Comparison of ENCODE assay signal across 7 cellular contexts in genomic region chr19:46704379-46705076, GRCh38. TPM values are rescaled to one million over a fixed set of nuclear protein-coding genes. Genes with fewer than 3 reads are reported as not detected.
DNase-seq lines count a peak whose midpoint lies in the region; ATAC-seq, FAIRE-seq and TF ChIP-seq lines count a peak whose summit lies in the region.

No MANE protein-coding gene starts in this region.

- H3K9me3 Mint-ChIP-seq in endothelial cell (ENCODE audit: unreplicated experiment): no peaks in the 10 kb centered on the region
- no peaks in the 10 kb centered on the region for H3K9me3 Mint-ChIP-seq in nephron
- no peaks in the 10 kb centered on the region for H3K9me3 Mint-ChIP-seq in stimulated activated naive CD8-positive, alpha-beta T cell treated with anti-CD3 and anti-CD28 coated beads, Interleukin-15, amount 100 ng/mL, for 72 hours

- DNase-seq in GM12891 (ENCODE audit: insufficient read length, low spot score) (peak; percentile 87), NCI-H1930 (lab: John Stamatoyannopoulos, UW) (peak; percentile 35 to 56), endothelial cell (ENCODE audit: low spot score) (peak; percentile 91), NCI-H526 treated with DMSO at 0.1 percent for 48 hours (lab: John Stamatoyannopoulos, UW) (no peak)
- peak; percentile 61 to 82 for DNase-seq in activated CD8-positive, alpha-beta memory T cell treated with anti-CD3 and anti-CD28 coated beads for 4 hours (ENCODE audit: low read depth in 2 of 2)
- peak; percentile 79 to 84 for DNase-seq in stimulated activated naive CD8-positive, alpha-beta T cell treated with anti-CD3 and anti-CD28 coated beads, Interleukin-15, amount 100 ng/mL, for 72 hours

- H3K4me1 Mint-ChIP-seq in endothelial cell (ENCODE audit: unreplicated experiment): no peaks in the 10 kb centered on the region
- no peaks in the 10 kb centered on the region for H3K4me1 Mint-ChIP-seq in nephron
- peaks cover 18% of the 10 kb centered on the region for H3K4me1 Mint-ChIP-seq in stimulated activated naive CD8-positive, alpha-beta T cell treated with anti-CD3 and anti-CD28 coated beads, Interleukin-15, amount 100 ng/mL, for 72 hours

- H3K27ac Mint-ChIP-seq in endothelial cell (ENCODE audit: unreplicated experiment): no peak overlapping the region
- no peak overlapping the region for H3K27ac Mint-ChIP-seq in nephron
- peak overlapping the region; percentile 21 to 48 for H3K27ac Mint-ChIP-seq in stimulated activated naive CD8-positive, alpha-beta T cell treated with anti-CD3 and anti-CD28 coated beads, Interleukin-15, amount 100 ng/mL, for 72 hours

- no peak; the same call in 1 of the 2 replicates for TF ChIP-seq POLR2A in GM12891 (IDR thresholded peaks at IDR 0.05; ENCODE audit: low read depth, low read length)

- H3K36me3 Mint-ChIP-seq in endothelial cell (ENCODE audit: low read depth, unreplicated experiment) (peaks cover 37% of the 10 kb centered on the region), nephron (ENCODE audit: low read depth) (peaks cover 65% of the 10 kb centered on the region)

- TF ChIP-seq CTCF in endothelial cell (IDR thresholded peaks at IDR 0.05; ENCODE audit: unreplicated experiment) (peak; percentile 95), nephron (IDR thresholded peaks at IDR 0.05; ENCODE audit: unreplicated experiment in 3 of 3) (peak; percentile 81 to 86 (median 83))

- H3K27me3 Mint-ChIP-seq in endothelial cell (ENCODE audit: unreplicated experiment) (peaks cover 12% of the 10 kb centered on the region), nephron (ENCODE audit: low read depth) (no peaks in the 10 kb centered on the region)
- H3K27me3 Mint-ChIP-seq in stimulated activated naive CD8-positive, alpha-beta T cell treated with anti-CD3 and anti-CD28 coated beads, Interleukin-15, amount 100 ng/mL, for 72 hours: no peaks in the 10 kb centered on the region

- peak; percentile 91 for ATAC-seq in stimulated activated naive CD8-positive, alpha-beta T cell treated with anti-CD3 and anti-CD28 coated beads, Interleukin-15, amount 100 ng/mL, for 72 hours

- H3K4me3 Mint-ChIP-seq in endothelial cell (ENCODE audit: unreplicated experiment) (no peak overlapping the region), nephron (no peak overlapping the region)
- H3K4me3 Mint-ChIP-seq in stimulated activated naive CD8-positive, alpha-beta T cell treated with anti-CD3 and anti-CD28 coated beads, Interleukin-15, amount 100 ng/mL, for 72 hours: no peak overlapping the region

- peak; percentile 74 for FAIRE-seq in GM12891 (lab: Jason Lieb, UNC)

TF ChIP-seq in GM12891, 5 proteins besides CTCF, POLR2A, EP300 and RAD21:
- no peak for TF ChIP-seq SPI1 (IDR thresholded peaks at IDR 0.05; ENCODE audit: low read depth, low read length)
- TF ChIP-seq PAX5 (IDR thresholded peaks at IDR 0.05; ENCODE audit: insufficient read depth, low read length, severe bottlenecking): no peak
- no peak for TF ChIP-seq TAF1 (IDR thresholded peaks at IDR 0.05; ENCODE audit: low read depth, low read length)
- no peak for TF ChIP-seq POU2F2 (IDR thresholded peaks at IDR 0.05; ENCODE audit: low read depth, low read length)
- TF ChIP-seq POLR2AphosphoS5 (IDR thresholded peaks at IDR 0.05; ENCODE audit: low read depth, low read length): no peak

RNA-seq across cellular contexts. Expression of gene PRKD2, which starts 12.4 kb away (rescaled TPM):
- polyA plus RNA-seq in GM12891 (2012; ENCODE audit: low read depth, missing spikeins): 48.0 TPM
- total RNA-seq in endothelial cell (ENCODE audit: unreplicated experiment): 132 TPM

RNA-seq across cellular contexts. Expression of gene FKRP, which starts 41.3 kb away (rescaled TPM):
- 7.9 TPM for polyA plus RNA-seq in GM12891 (2012; ENCODE audit: low read depth, missing spikeins)
- 22.7 TPM for total RNA-seq in endothelial cell (ENCODE audit: unreplicated experiment)

RNA-seq across cellular contexts. Expression of gene STRN4, which starts 41.7 kb away (rescaled TPM):
- 27.3 TPM for polyA plus RNA-seq in GM12891 (2012; ENCODE audit: low read depth, missing spikeins)
- total RNA-seq in endothelial cell (ENCODE audit: unreplicated experiment): 111 TPM

RNA-seq across cellular contexts. Expression of gene DACT3, which starts 43.5 kb away (rescaled TPM):
- polyA plus RNA-seq in GM12891 (2012; ENCODE audit: low read depth, missing spikeins): 1.7 TPM
- total RNA-seq in endothelial cell (ENCODE audit: unreplicated experiment): 1.1 TPM

Comparison
In these comparisons a context has a peak if more than half of its experiments do, and no peak if none do; other contexts are left out.
1. H3K27ac Mint-ChIP-seq: peak in stimulated activated naive CD8-positive, alpha-beta T cell treated with anti-CD3 and anti-CD28 coated beads, Interleukin-15, amount 100 ng/mL, for 72 hours (2 of 2); none in endothelial cell (single experiment) and nephron (0 of 3).